In genomic region chrX:69504626-69505612, GRCh38 we compare ENCODE assay signal across 1 cellular context.
TF ChIP-seq lines count a peak whose summit lies in the region.

No MANE protein-coding gene starts in this region.

TF ChIP-seq in GM23338, 12 proteins besides CTCF, POLR2A, EP300 and RAD21 (continued from another document):
- no peak for TF ChIP-seq REST (IDR thresholded peaks at IDR 0.05; ENCODE audit: unreplicated experiment)
